In genomic region chr9:100598641-100599145, GRCh38 we compare ENCODE assay signal across 8 cellular contexts. TPM values are rescaled to one million over a fixed set of nuclear protein-coding genes. Genes with fewer than 3 reads are reported as not detected.
DNase-seq lines count a peak whose midpoint lies in the region; ATAC-seq and TF ChIP-seq lines count a peak whose summit lies in the region.

No MANE protein-coding gene starts in this region.

- 1% methylated on average over 41 of the region's 41 CpGs for WGBS in liver

- no peak for TF ChIP-seq CTCF in liver (IDR thresholded peaks at IDR 0.05; ENCODE audit: low read depth, low read length, missing input control)

- H3K9me3 ChIP-seq in liver (ENCODE audit: control insufficient read depth in 4 of 4, low read length in 3 of 4) = no peaks in the 10 kb centered on the region

- H3K4me3 ChIP-seq in liver (ENCODE audit: low read depth in 1 of 3, low read length in 3 of 3) = peak overlapping the region; percentile 35 to 59 (median 46)

- no peak overlapping the region for H3K27ac ChIP-seq in liver (ENCODE audit: low read depth in 1 of 2, low read length in 2 of 2)

- peak; percentile 98 for DNase-seq in AG20443 (ENCODE audit: low spot score)
- peak; percentile 97 for DNase-seq in NCI-H345 (lab: John Stamatoyannopoulos, UW)
- DNase-seq in activated CD4-positive, alpha-beta T cell treated with anti-CD3 and anti-CD28 coated beads, Interleukin-2, amount 10 ng/mL, durations not matched to agents 7 days and 5 days = peak; percentile 74
- DNase-seq in dermis blood vessel endothelial cell = peak; percentile 84
- DNase-seq in stimulated activated CD4-positive, alpha-beta T cell treated with anti-CD3 and anti-CD28 coated beads, Interleukin-4, amount 100 ng/mL, for 24 hours = peak; percentile 82

- H3K4me3 Mint-ChIP-seq in activated CD4-positive, alpha-beta T cell treated with anti-CD3 and anti-CD28 coated beads, Interleukin-2, amount 10 ng/mL, durations not matched to agents 7 days and 5 days = peak overlapping the region; percentile 64

- no peaks in the 10 kb centered on the region for H3K36me3 Mint-ChIP-seq in activated CD4-positive, alpha-beta T cell treated with anti-CD3 and anti-CD28 coated beads, Interleukin-2, amount 10 ng/mL, durations not matched to agents 7 days and 5 days (ENCODE audit: low read depth)

- H3K36me3 ChIP-seq in liver (ENCODE audit: control insufficient read depth in 4 of 4, insufficient read depth in 3 of 4, low read depth in 1 of 4, low read length in 3 of 4) = no peaks in the 10 kb centered on the region

- ATAC-seq in GM19035 (IDR thresholded peaks at IDR 0.05; ENCODE audit: unreplicated experiment) = peak; percentile 82
- ATAC-seq in HG03196 (IDR thresholded peaks at IDR 0.05; ENCODE audit: unreplicated experiment) = peak; percentile 52

- peak overlapping the region in 1 of 2 donors; percentile 28 for H3K9ac ChIP-seq in liver (ENCODE audit: low read depth in 1 of 2, low read length in 2 of 2)

- no peak overlapping the region for H3K27ac Mint-ChIP-seq in activated CD4-positive, alpha-beta T cell treated with anti-CD3 and anti-CD28 coated beads, Interleukin-2, amount 10 ng/mL, durations not matched to agents 7 days and 5 days

- peaks cover 0 to 7% (median 5%) of the 10 kb centered on the region in 4 donors for H3K4me1 ChIP-seq in liver (ENCODE audit: control insufficient read depth in 4 of 4, insufficient read depth in 4 of 4, low read length in 3 of 4)

- TF ChIP-seq RAD21 in liver (IDR thresholded peaks at IDR 0.05) = no peak

- H3K27me3 Mint-ChIP-seq in activated CD4-positive, alpha-beta T cell treated with anti-CD3 and anti-CD28 coated beads, Interleukin-2, amount 10 ng/mL, durations not matched to agents 7 days and 5 days = peaks cover 15% of the 10 kb centered on the region

- CTCF ChIA-PET in activated CD4-positive, alpha-beta T cell treated with anti-CD3 and anti-CD28 coated beads, Interleukin-2, amount 10 ng/mL, durations not matched to agents 7 days and 5 days (lab: Charles Lee) = interaction anchor here (1.4 kb wide), 1 partner anchor 713 kb away, joined by 4 read pairs; no protein-coding TSS in a partner anchor

- POLR2A ChIA-PET in activated CD4-positive, alpha-beta T cell treated with anti-CD3 and anti-CD28 coated beads, Interleukin-2, amount 10 ng/mL, durations not matched to agents 7 days and 5 days (lab: Charles Lee) = no interaction called here

- H3K27me3 ChIP-seq in liver (ENCODE audit: control insufficient read depth in 4 of 4, insufficient read depth in 4 of 4, low read length in 3 of 4) = no peaks in the 10 kb centered on the region

- no peaks in the 10 kb centered on the region for H3K9me3 Mint-ChIP-seq in activated CD4-positive, alpha-beta T cell treated with anti-CD3 and anti-CD28 coated beads, Interleukin-2, amount 10 ng/mL, durations not matched to agents 7 days and 5 days

- H3K4me1 Mint-ChIP-seq in activated CD4-positive, alpha-beta T cell treated with anti-CD3 and anti-CD28 coated beads, Interleukin-2, amount 10 ng/mL, durations not matched to agents 7 days and 5 days = peaks cover 19% of the 10 kb centered on the region

TF ChIP-seq in liver, 16 proteins besides CTCF, POLR2A, EP300 and RAD21:
- TF ChIP-seq JUND (IDR thresholded peaks at IDR 0.05) = no peak
- no peak for TF ChIP-seq GABPA (IDR thresholded peaks at IDR 0.05 in 1 of 2, conservative IDR thresholded peaks at IDR 0.05 in 1 of 2)
- TF ChIP-seq YY1 (IDR thresholded peaks at IDR 0.05) = peak; percentile 69
- no peak for TF ChIP-seq ZBTB33 (IDR thresholded peaks at IDR 0.05)
- TF ChIP-seq EGR1 (IDR thresholded peaks at IDR 0.05; ENCODE audit: low read depth in 2 of 2) = peak; percentile 96 to 98
- no peak for TF ChIP-seq FOXA2 (IDR thresholded peaks at IDR 0.05)
- TF ChIP-seq MAX (IDR thresholded peaks at IDR 0.05) = no peak
- TF ChIP-seq REST (IDR thresholded peaks at IDR 0.05) = no peak
TF ChIP-seq in liver: peak in this region for 2.

RNA-seq across cellular contexts. Expression of gene CAVIN4, which starts 20.8 kb away (rescaled TPM):
- total RNA-seq in activated CD4-positive, alpha-beta T cell treated with anti-CD3 and anti-CD28 coated beads, Interleukin-2, amount 10 ng/mL, durations not matched to agents 7 days and 5 days = under 1 TPM; 0.10 to 0.12 TPM
- total RNA-seq in dermis blood vessel endothelial cell (1.7 and 2.3 TPM in 2 replicates), liver (under 1 TPM; 0.05 to 0.08 TPM)
- under 1 TPM; 0.05 to 0.07 TPM for polyA plus RNA-seq in liver
